Comparison of ENCODE assay signal across 1 cellular context in the genomic region with DNA sequence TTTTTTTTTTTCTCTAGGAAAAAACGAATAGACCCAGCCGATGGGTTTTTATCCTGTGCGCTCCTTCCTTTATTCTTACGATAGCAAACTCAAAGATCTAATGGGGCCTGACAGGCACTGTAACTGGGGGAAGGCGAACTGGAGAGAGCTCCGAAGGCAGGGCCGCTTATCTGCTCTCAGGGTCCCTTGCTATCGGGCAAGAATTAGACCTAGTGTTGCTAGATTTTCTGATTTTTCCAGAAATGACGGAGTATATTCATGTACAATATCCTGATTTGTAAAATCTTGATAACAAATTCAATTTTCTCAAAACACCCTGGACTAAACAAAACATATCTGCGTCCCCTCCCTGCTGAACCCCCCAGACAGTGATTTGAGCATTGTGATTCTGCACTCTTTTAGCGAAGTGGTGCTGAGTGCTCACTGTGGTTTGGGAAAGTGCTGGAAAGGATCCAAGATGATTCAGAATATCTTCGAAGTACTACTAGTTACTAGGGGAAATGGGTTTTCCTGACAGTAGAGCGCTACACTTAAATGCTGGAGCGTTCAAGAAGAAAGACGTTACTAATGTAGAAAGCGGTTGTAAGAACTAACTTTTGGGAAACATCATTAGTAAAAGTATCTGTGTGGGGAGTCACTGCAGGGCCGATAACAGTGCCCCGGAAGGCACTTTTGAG.
TF ChIP-seq lines count a peak whose summit lies in the region.

No MANE protein-coding gene starts in this region.

TF ChIP-seq in GM12878, 131 proteins besides CTCF, POLR2A, EP300 and RAD21 (continued from another document):
- TF ChIP-seq ZBTB33 (IDR thresholded peaks at IDR 0.05), result no peak
- TF ChIP-seq, protein P1, sequence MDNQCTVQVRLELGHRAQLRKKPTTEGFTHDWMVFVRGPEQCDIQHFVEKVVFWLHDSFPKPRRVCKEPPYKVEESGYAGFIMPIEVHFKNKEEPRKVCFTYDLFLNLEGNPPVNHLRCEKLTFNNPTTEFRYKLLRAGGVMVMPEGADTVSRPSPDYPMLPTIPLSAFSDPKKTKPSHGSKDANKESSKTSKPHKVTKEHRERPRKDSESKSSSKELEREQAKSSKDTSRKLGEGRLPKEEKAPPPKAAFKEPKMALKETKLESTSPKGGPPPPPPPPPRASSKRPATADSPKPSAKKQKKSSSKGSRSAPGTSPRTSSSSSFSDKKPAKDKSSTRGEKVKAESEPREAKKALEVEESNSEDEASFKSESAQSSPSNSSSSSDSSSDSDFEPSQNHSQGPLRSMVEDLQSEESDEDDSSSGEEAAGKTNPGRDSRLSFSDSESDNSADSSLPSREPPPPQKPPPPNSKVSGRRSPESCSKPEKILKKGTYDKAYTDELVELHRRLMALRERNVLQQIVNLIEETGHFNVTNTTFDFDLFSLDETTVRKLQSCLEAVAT (IDR thresholded peaks at IDR 0.05), result no peak
- no peak for TF ChIP-seq FOXK2 (IDR thresholded peaks at IDR 0.05)
- no peak for TF ChIP-seq YBX1 (IDR thresholded peaks at IDR 0.05)
- TF ChIP-seq CBX5 (IDR thresholded peaks at IDR 0.05; ENCODE audit: low read depth), result no peak
- TF ChIP-seq ETV6 (conservative IDR thresholded peaks at IDR 0.05 in 1 of 2, IDR thresholded peaks at IDR 0.05 in 1 of 2; ENCODE audit: borderline replicate concordance in 1 of 2, low read depth in 1 of 2), result no peak
- no peak for TF ChIP-seq CEBPB (IDR thresholded peaks at IDR 0.05; ENCODE audit: borderline replicate concordance in 1 of 2, low read depth in 2 of 2, low read length in 2 of 2)
- TF ChIP-seq ZNF384 (IDR thresholded peaks at IDR 0.05; ENCODE audit: borderline replicate concordance, low read depth, low read length), result no peak
- TF ChIP-seq CHD4 (IDR thresholded peaks at IDR 0.05), result no peak
- no peak for TF ChIP-seq EED (IDR thresholded peaks at IDR 0.05; ENCODE audit: low read depth)
- TF ChIP-seq CHD2 (IDR thresholded peaks at IDR 0.05; ENCODE audit: borderline replicate concordance, low read depth, low read length), result no peak
- no peak for TF ChIP-seq NR2F1 (conservative IDR thresholded peaks at IDR 0.05)
